ENCODE assay signal across 12 cellular contexts in genomic region chr4:3294401-3295241, GRCh38. TPM values are rescaled to one million over a fixed set of nuclear protein-coding genes. Genes with fewer than 3 reads are reported as not detected.
A peak's percentile ranks its signal among the peaks of the same experiment; 100 is the strongest.
DNase-seq lines count a peak whose midpoint lies in the region; ATAC-seq and TF ChIP-seq lines count a peak whose summit lies in the region.
"Had no signal": no experiment of that assay in that cellular context is flagged by ENCODE, and none has a peak within 500 bp of the region (broad histone marks: within the 10 kb centered on the region; RNA-seq: fewer than 3 reads in every experiment).

No MANE protein-coding gene starts in this region.

- H3K4me1 ChIP-seq in adipocyte (ENCODE audit: control insufficient read depth, insufficient read depth, low read length) (peaks cover 17% of the 10 kb centered on the region), right lobe of liver (peaks cover 0 to 6% (median 3%) of the 10 kb centered on the region in 4 donors), Karpas-422 (ENCODE audit: low read length) (peaks cover 12% of the 10 kb centered on the region)
- H3K4me1 ChIP-seq: prostate gland had no signal

- no peaks in the 10 kb centered on the region for H3K9me3 ChIP-seq in adipocyte (ENCODE audit: control insufficient read depth, low read length)
- H3K9me3 ChIP-seq in right lobe of liver: no peaks in the 10 kb centered on the region
- H3K9me3 ChIP-seq in Karpas-422 (ENCODE audit: low read length): no peaks in the 10 kb centered on the region
- H3K9me3 ChIP-seq: prostate gland had no signal

- no peaks in the 10 kb centered on the region for H3K9me2 ChIP-seq in Karpas-422 (replicated peaks; ENCODE audit: insufficient read depth, low read length)

- no peak overlapping the region for H3K4me2 ChIP-seq in Karpas-422 (ENCODE audit: low read depth, low read length, poor library complexity, severe bottlenecking)

- CTCF ChIA-PET in activated CD4-positive, alpha-beta memory T cell treated with anti-CD3 and anti-CD28 coated beads, Interleukin-2, amount 10 ng/mL, durations not matched to agents 7 days and 5 days (lab: Charles Lee): no interaction called here
- CTCF ChIA-PET in activated CD4-positive, alpha-beta memory T cell treated with anti-CD3 and anti-CD28 coated beads for 36 hours (lab: Charles Lee): no interaction called here

- H3K4me3 Mint-ChIP-seq in activated CD4-positive, alpha-beta memory T cell treated with anti-CD3 and anti-CD28 coated beads, Interleukin-2, amount 10 ng/mL, durations not matched to agents 7 days and 5 days: no peak overlapping the region
- H3K4me3 Mint-ChIP-seq in activated CD4-positive, alpha-beta memory T cell treated with anti-CD3 and anti-CD28 coated beads for 36 hours: no peak overlapping the region
- H3K4me3 Mint-ChIP-seq: dendritic cell treated with granulocyte-macrophage colony-stimulating factor and Interleukin-4, amounts not matched to agents 40 ng/mL and 50 ng/mL, for 4 days had no signal

- intact Hi-C loops in activated CD4-positive, alpha-beta memory T cell treated with anti-CD3 and anti-CD28 coated beads for 36 hours (cut with micrococcal nuclease): no loop called here
- intact Hi-C loops in right lobe of liver (cut with DNase I): no loop called here

- H3K9me3 Mint-ChIP-seq in activated CD4-positive, alpha-beta memory T cell treated with anti-CD3 and anti-CD28 coated beads, Interleukin-2, amount 10 ng/mL, durations not matched to agents 7 days and 5 days: no peaks in the 10 kb centered on the region
- no peaks in the 10 kb centered on the region for H3K9me3 Mint-ChIP-seq in activated CD4-positive, alpha-beta memory T cell treated with anti-CD3 and anti-CD28 coated beads for 36 hours
- H3K9me3 Mint-ChIP-seq: dendritic cell treated with granulocyte-macrophage colony-stimulating factor and Interleukin-4, amounts not matched to agents 40 ng/mL and 50 ng/mL, for 4 days had no signal

- H4K20me1 ChIP-seq in Karpas-422 (ENCODE audit: insufficient read depth, low read depth, low read length): no peaks in the 10 kb centered on the region

- no peaks in the 10 kb centered on the region for H3K27me3 ChIP-seq in adipocyte (replicated peaks; ENCODE audit: control insufficient read depth, insufficient read depth, low read length)
- H3K27me3 ChIP-seq in right lobe of liver: no peaks in the 10 kb centered on the region
- no peaks in the 10 kb centered on the region for H3K27me3 ChIP-seq in Karpas-422 (ENCODE audit: low read length)

- H3K79me2 ChIP-seq in Karpas-422 (ENCODE audit: low read length): no peaks in the 10 kb centered on the region

- H3K36me3 ChIP-seq in adipocyte (ENCODE audit: control insufficient read depth, insufficient read depth, low read length, severe bottlenecking) (no peaks in the 10 kb centered on the region), right lobe of liver (no peaks in the 10 kb centered on the region), Karpas-422 (ENCODE audit: insufficient read depth, low read length) (no peaks in the 10 kb centered on the region)
- H3K36me3 ChIP-seq: prostate gland had no signal

- H2AFZ ChIP-seq in Karpas-422 (ENCODE audit: low read length): no peak overlapping the region

- H3K4me3 ChIP-seq in adipocyte (ENCODE audit: low read length) (peak overlapping the region; percentile 88), right lobe of liver (no peak overlapping the region), Karpas-422 (ENCODE audit: low read length) (no peak overlapping the region)

- POLR2A ChIA-PET in activated CD4-positive, alpha-beta memory T cell treated with anti-CD3 and anti-CD28 coated beads, Interleukin-2, amount 10 ng/mL, durations not matched to agents 7 days and 5 days (lab: Charles Lee): interaction anchor here (0.6 kb wide), 1 partner anchor 1594 kb away, joined by 3 read pairs; no protein-coding TSS in a partner anchor
- POLR2A ChIA-PET in activated CD4-positive, alpha-beta memory T cell treated with anti-CD3 and anti-CD28 coated beads for 36 hours (lab: Charles Lee): no interaction called here

- TF ChIP-seq CTCF in right lobe of liver (IDR thresholded peaks at IDR 0.05): no peak

- no peaks in the 10 kb centered on the region for H3K36me3 Mint-ChIP-seq in activated CD4-positive, alpha-beta memory T cell treated with anti-CD3 and anti-CD28 coated beads, Interleukin-2, amount 10 ng/mL, durations not matched to agents 7 days and 5 days (ENCODE audit: low read depth)
- no peaks in the 10 kb centered on the region for H3K36me3 Mint-ChIP-seq in activated CD4-positive, alpha-beta memory T cell treated with anti-CD3 and anti-CD28 coated beads for 36 hours

- 89% methylated on average over 4 of the region's 19 CpGs for WGBS in right lobe of liver (ENCODE audit: insufficient coverage, low coverage, low lambda C conversion rate, missing lambda C conversion rate)

- H3K27me3 Mint-ChIP-seq in activated CD4-positive, alpha-beta memory T cell treated with anti-CD3 and anti-CD28 coated beads, Interleukin-2, amount 10 ng/mL, durations not matched to agents 7 days and 5 days: peaks cover 59% of the 10 kb centered on the region
- peaks cover 5% of the 10 kb centered on the region for H3K27me3 Mint-ChIP-seq in activated CD4-positive, alpha-beta memory T cell treated with anti-CD3 and anti-CD28 coated beads for 36 hours

- peak overlapping the region; percentile 95 for H3K9ac ChIP-seq in adipocyte (ENCODE audit: low read length)
- no peak overlapping the region for H3K9ac ChIP-seq in Karpas-422 (ENCODE audit: low read length)

- no peak overlapping the region for H3K27ac Mint-ChIP-seq in activated CD4-positive, alpha-beta memory T cell treated with anti-CD3 and anti-CD28 coated beads, Interleukin-2, amount 10 ng/mL, durations not matched to agents 7 days and 5 days
- no peak overlapping the region for H3K27ac Mint-ChIP-seq in activated CD4-positive, alpha-beta memory T cell treated with anti-CD3 and anti-CD28 coated beads for 36 hours

- no peak for TF ChIP-seq POLR2A in right lobe of liver (IDR thresholded peaks at IDR 0.05)

- peak; percentile 15 for DNase-seq in activated CD4-positive, alpha-beta memory T cell treated with anti-CD3 and anti-CD28 coated beads, Interleukin-2, amount 10 ng/mL, durations not matched to agents 7 days and 5 days
- no peak for DNase-seq in activated CD4-positive, alpha-beta memory T cell treated with anti-CD3 and anti-CD28 coated beads for 36 hours
- DNase-seq in adipocyte (ENCODE audit: low read depth) (no peak), right lobe of liver (peak in 2 of 3 donors; percentile 45 to 53), GDM1 (lab: John Stamatoyannopoulos, UW) (no peak), Karpas-422 (no peak)
- no peak for DNase-seq in activated CD4-positive, alpha-beta T cell treated with anti-CD3 and anti-CD28 coated beads for 1 hour
- DNase-seq: Kasumi-1, NCI-H748 treated with DMSO at 0.1 percent for 48 hours had no signal

- ATAC-seq in right lobe of liver: no peak

- H3K4me1 Mint-ChIP-seq in activated CD4-positive, alpha-beta memory T cell treated with anti-CD3 and anti-CD28 coated beads, Interleukin-2, amount 10 ng/mL, durations not matched to agents 7 days and 5 days: peaks cover 12% of the 10 kb centered on the region
- peaks cover 12% of the 10 kb centered on the region for H3K4me1 Mint-ChIP-seq in activated CD4-positive, alpha-beta memory T cell treated with anti-CD3 and anti-CD28 coated beads for 36 hours (ENCODE audit: low read depth)

- H3K27ac ChIP-seq in right lobe of liver (no peak overlapping the region), temporal lobe (ENCODE audit: low read depth, low read length) (peak overlapping the region; percentile 77), Karpas-422 (ENCODE audit: low read length) (no peak overlapping the region)

RNA-seq across cellular contexts. Expression of gene RGS12, which starts 1.8 kb away (rescaled TPM):
- 1 to 10 TPM; 7.4 to 7.5 TPM for total RNA-seq in activated CD4-positive, alpha-beta memory T cell treated with anti-CD3 and anti-CD28 coated beads, Interleukin-2, amount 10 ng/mL, durations not matched to agents 7 days and 5 days
- total RNA-seq in activated CD4-positive, alpha-beta memory T cell treated with anti-CD3 and anti-CD28 coated beads for 36 hours: 1 to 10 TPM; 8.6 to 8.8 TPM
- 10 to 100 TPM; 15.0 to 29.6 (median 22.1) TPM for total RNA-seq in right lobe of liver
- total RNA-seq in temporal lobe: 110 TPM
- 4.7 TPM in 1 of 2 replicates, not detected in the other for total RNA-seq in Karpas-422 (2014; rRNA removed; shearing (Covaris generic); ENCODE audit: low replicate concordance)

RNA-seq across cellular contexts. Expression of gene MSANTD1, which starts 45.7 kb away (rescaled TPM):
- under 1 TPM; 0.60 to 0.65 TPM for total RNA-seq in activated CD4-positive, alpha-beta memory T cell treated with anti-CD3 and anti-CD28 coated beads, Interleukin-2, amount 10 ng/mL, durations not matched to agents 7 days and 5 days
- total RNA-seq in activated CD4-positive, alpha-beta memory T cell treated with anti-CD3 and anti-CD28 coated beads for 36 hours: under 1 TPM; 0.39 to 0.45 TPM
- total RNA-seq in right lobe of liver (under 1 TPM in 5 of 6 experiments, not detected in 1; 0.46 to 0.84 (median 0.64) TPM), temporal lobe (3.4 TPM)
- 0.52 and 1.0 TPM in 2 replicates for total RNA-seq in Karpas-422 (2014; rRNA removed; shearing (Covaris generic); ENCODE audit: low replicate concordance)

Comparison
In these comparisons a context has a peak if more than half of its experiments do, and no peak if none do; other contexts are left out.
1. DNase-seq: peak in activated CD4-positive, alpha-beta memory T cell treated with anti-CD3 and anti-CD28 coated beads, Interleukin-2, amount 10 ng/mL, durations not matched to agents 7 days and 5 days (single experiment) and right lobe of liver (2 of 3); none in activated CD4-positive, alpha-beta memory T cell treated with anti-CD3 and anti-CD28 coated beads for 36 hours (single experiment), adipocyte (single experiment), GDM1 (single experiment), Karpas-422 (single experiment) and activated CD4-positive, alpha-beta T cell treated with anti-CD3 and anti-CD28 coated beads for 1 hour (single experiment).